Comparison of ENCODE assay signal across 29 cellular contexts in genomic region chr6:112581015-112581414, GRCh38.
"Had no signal": no experiment of that assay in that cellular context is flagged by ENCODE, and none has a peak within 500 bp of the region (broad histone marks: within the 10 kb centered on the region; RNA-seq: fewer than 3 reads in every experiment).

No MANE protein-coding gene starts in this region.

- H3K27ac ChIP-seq: ovary, parathyroid adenoma, psoas muscle, skin epidermis, spleen, suprapubic skin, testis, tibial artery, transverse colon, upper lobe of right lung, vagina had no signal

- H3K27me3 ChIP-seq: ovary, spleen, suprapubic skin, testis, tibial artery, transverse colon, upper lobe of right lung, vagina had no signal

- H3K9ac ChIP-seq: parathyroid adenoma had no signal

- H3K4me2 ChIP-seq: smooth muscle cell had no signal

- ATAC-seq: naive thymus-derived CD8-positive, alpha-beta T cell; natural killer cell treated with Interleukin-12 subunit alpha and Interleukin-12 subunit beta and Interleukin-15 and Interleukin-18, amount 100 ng/mL, for 72 hours; psoas muscle; right cardiac atrium; sciatic nerve; stimulated activated memory B cell treated with anti-CD40 and anti-IgM and Interleukin-4, amounts not matched to agents 10 μg/mL and 1 μg/mL and 100 μg/mL, for 72 hours; stimulated activated naive CD8-positive, alpha-beta T cell treated with anti-CD3 and anti-CD28 coated beads, Interleukin-15, amount 100 ng/mL, for 72 hours; stimulated activated naive CD8-positive, alpha-beta T cell treated with anti-CD3 and anti-CD28 coated beads, Interleukin-15, Interleukin-2, amounts not matched to agents 100 U/mL and 50 U/mL, for 24 hours; upper lobe of right lung had no signal

- H3K9me3 ChIP-seq: ovary, psoas muscle, suprapubic skin, testis, tibial artery, transverse colon, upper lobe of right lung, vagina had no signal

- DNase-seq: naive B cell; naive thymus-derived CD8-positive, alpha-beta T cell; nephron progenitor cell; occipital lobe; ovary; psoas muscle; right cardiac atrium; spleen; stimulated activated CD4-positive, alpha-beta T cell treated with anti-CD3 and anti-CD28 coated beads, Interleukin-12 subunit alpha, Interleukin-12 subunit beta, amount 100 ng/mL, for 4 hours; stimulated activated CD4-positive, alpha-beta T cell treated with anti-CD3 and anti-CD28 coated beads, Interleukin-1b, Interleukin-23, amount 100 ng/mL, for 48 hours; stimulated activated CD4-positive, alpha-beta T cell treated with anti-CD3 and anti-CD28 coated beads, Interleukin-4, amount 100 ng/mL, for 1 hour; stimulated activated CD4-positive, alpha-beta T cell treated with anti-CD3 and anti-CD28 coated beads, Interleukin-4, amount 100 ng/mL, for 4 hours; stimulated activated CD8-positive, alpha-beta memory T cell treated with anti-CD3 and anti-CD28 coated beads, Interleukin-4, amount 100 ng/mL, for 48 hours; stimulated activated naive CD4-positive, alpha-beta T cell; stimulated activated naive CD8-positive, alpha-beta T cell treated with anti-CD3 and anti-CD28 coated beads, Interleukin-15, amount 100 ng/mL, for 72 hours; stimulated activated naive CD8-positive, alpha-beta T cell treated with anti-CD3 and anti-CD28 coated beads, Interleukin-15, Interleukin-2, amounts not matched to agents 100 U/mL and 50 U/mL, for 24 hours; substantia nigra; testis; tibial artery; transverse colon; upper lobe of right lung had no signal

- H3K79me2 ChIP-seq: parathyroid adenoma had no signal

- H3K36me3 ChIP-seq: ovary, spleen, suprapubic skin, tibial artery, transverse colon, upper lobe of right lung, vagina had no signal

- H3K4me1 ChIP-seq: parathyroid adenoma, psoas muscle, spleen, suprapubic skin, testis, tibial artery, transverse colon, upper lobe of right lung, vagina had no signal

- H2AFZ ChIP-seq: parathyroid adenoma had no signal

- H3K4me3 ChIP-seq: ovary, psoas muscle, skin epidermis, smooth muscle cell, spleen, suprapubic skin, testis, tibial artery, transverse colon, upper lobe of right lung, vagina had no signal
